In genomic region chr16:68358951-68359350, GRCh38 we compare ENCODE assay signal across 1 cellular context.
A peak's percentile ranks its signal among the peaks of the same experiment; 100 is the strongest.
TF ChIP-seq lines count a peak whose summit lies in the region.

No MANE protein-coding gene starts in this region.

TF ChIP-seq in HepG2, 621 proteins besides CTCF, POLR2A, EP300 and RAD21:
- TF ChIP-seq KAT2B (IDR thresholded peaks at IDR 0.05; ENCODE audit: borderline replicate concordance, low read depth, low read length) (no peak), AGO2 (optimal IDR thresholded peaks at IDR 0.05; ENCODE audit: low read depth, low read length) (peak; percentile 74), ISL2 (CRISPR knock-in tag; IDR thresholded peaks at IDR 0.05) (no peak), HNRNPL (IDR thresholded peaks at IDR 0.05; ENCODE audit: low read depth, low read length) (0 out of 2 replicates have a peak, but pooled peaks have one; percentile 14), ZNF33A (CRISPR knock-in tag; IDR thresholded peaks at IDR 0.05; ENCODE audit: borderline replicate concordance) (no peak), ERF (CRISPR knock-in tag; IDR thresholded peaks at IDR 0.05) (no peak), SMAD1 (CRISPR knock-in tag; IDR thresholded peaks at IDR 0.05; ENCODE audit: borderline replicate concordance, low read depth) (no peak), ZNF646 (CRISPR knock-in tag; IDR thresholded peaks at IDR 0.05) (no peak), ZNF468 (CRISPR knock-in tag; IDR thresholded peaks at IDR 0.05) (no peak), ZNF264 (CRISPR knock-in tag; IDR thresholded peaks at IDR 0.05) (no peak), SKIL (CRISPR knock-in tag; IDR thresholded peaks at IDR 0.05; ENCODE audit: borderline replicate concordance) (no peak), PCBP1 (IDR thresholded peaks at IDR 0.05; ENCODE audit: borderline replicate concordance, low read depth, low read length) (no peak), POLR2G (IDR thresholded peaks at IDR 0.05; ENCODE audit: low read depth, low read length) (no peak)
- TF ChIP-seq, protein P1, sequence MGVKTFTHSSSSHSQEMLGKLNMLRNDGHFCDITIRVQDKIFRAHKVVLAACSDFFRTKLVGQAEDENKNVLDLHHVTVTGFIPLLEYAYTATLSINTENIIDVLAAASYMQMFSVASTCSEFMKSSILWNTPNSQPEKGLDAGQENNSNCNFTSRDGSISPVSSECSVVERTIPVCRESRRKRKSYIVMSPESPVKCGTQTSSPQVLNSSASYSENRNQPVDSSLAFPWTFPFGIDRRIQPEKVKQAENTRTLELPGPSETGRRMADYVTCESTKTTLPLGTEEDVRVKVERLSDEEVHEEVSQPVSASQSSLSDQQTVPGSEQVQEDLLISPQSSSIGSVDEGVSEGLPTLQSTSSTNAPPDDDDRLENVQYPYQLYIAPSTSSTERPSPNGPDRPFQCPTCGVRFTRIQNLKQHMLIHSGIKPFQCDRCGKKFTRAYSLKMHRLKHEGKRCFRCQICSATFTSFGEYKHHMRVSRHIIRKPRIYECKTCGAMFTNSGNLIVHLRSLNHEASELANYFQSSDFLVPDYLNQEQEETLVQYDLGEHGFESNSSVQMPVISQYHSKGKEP (CRISPR knock-in tag; IDR thresholded peaks at IDR 0.05) = no peak
- TF ChIP-seq, protein P2, sequence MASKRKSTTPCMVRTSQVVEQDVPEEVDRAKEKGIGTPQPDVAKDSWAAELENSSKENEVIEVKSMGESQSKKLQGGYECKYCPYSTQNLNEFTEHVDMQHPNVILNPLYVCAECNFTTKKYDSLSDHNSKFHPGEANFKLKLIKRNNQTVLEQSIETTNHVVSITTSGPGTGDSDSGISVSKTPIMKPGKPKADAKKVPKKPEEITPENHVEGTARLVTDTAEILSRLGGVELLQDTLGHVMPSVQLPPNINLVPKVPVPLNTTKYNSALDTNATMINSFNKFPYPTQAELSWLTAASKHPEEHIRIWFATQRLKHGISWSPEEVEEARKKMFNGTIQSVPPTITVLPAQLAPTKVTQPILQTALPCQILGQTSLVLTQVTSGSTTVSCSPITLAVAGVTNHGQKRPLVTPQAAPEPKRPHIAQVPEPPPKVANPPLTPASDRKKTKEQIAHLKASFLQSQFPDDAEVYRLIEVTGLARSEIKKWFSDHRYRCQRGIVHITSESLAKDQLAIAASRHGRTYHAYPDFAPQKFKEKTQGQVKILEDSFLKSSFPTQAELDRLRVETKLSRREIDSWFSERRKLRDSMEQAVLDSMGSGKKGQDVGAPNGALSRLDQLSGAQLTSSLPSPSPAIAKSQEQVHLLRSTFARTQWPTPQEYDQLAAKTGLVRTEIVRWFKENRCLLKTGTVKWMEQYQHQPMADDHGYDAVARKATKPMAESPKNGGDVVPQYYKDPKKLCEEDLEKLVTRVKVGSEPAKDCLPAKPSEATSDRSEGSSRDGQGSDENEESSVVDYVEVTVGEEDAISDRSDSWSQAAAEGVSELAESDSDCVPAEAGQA (IDR thresholded peaks at IDR 0.05; ENCODE audit: low read depth) = no peak
- TF ChIP-seq, protein P2 (CRISPR knock-in tag; IDR thresholded peaks at IDR 0.05; ENCODE audit: borderline replicate concordance) = no peak
- TF ChIP-seq, protein P3, sequence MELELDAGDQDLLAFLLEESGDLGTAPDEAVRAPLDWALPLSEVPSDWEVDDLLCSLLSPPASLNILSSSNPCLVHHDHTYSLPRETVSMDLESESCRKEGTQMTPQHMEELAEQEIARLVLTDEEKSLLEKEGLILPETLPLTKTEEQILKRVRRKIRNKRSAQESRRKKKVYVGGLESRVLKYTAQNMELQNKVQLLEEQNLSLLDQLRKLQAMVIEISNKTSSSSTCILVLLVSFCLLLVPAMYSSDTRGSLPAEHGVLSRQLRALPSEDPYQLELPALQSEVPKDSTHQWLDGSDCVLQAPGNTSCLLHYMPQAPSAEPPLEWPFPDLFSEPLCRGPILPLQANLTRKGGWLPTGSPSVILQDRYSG (CRISPR knock-in tag; IDR thresholded peaks at IDR 0.05) = no peak
- TF ChIP-seq, protein P4, sequence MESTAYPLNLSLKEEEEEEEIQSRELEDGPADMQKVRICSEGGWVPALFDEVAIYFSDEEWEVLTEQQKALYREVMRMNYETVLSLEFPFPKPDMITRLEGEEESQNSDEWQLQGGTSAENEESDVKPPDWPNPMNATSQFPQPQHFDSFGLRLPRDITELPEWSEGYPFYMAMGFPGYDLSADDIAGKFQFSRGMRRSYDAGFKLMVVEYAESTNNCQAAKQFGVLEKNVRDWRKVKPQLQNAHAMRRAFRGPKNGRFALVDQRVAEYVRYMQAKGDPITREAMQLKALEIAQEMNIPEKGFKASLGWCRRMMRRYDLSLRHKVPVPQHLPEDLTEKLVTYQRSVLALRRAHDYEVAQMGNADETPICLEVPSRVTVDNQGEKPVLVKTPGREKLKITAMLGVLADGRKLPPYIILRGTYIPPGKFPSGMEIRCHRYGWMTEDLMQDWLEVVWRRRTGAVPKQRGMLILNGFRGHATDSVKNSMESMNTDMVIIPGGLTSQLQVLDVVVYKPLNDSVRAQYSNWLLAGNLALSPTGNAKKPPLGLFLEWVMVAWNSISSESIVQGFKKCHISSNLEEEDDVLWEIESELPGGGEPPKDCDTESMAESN (CRISPR knock-in tag; conservative IDR thresholded peaks at IDR 0.05) = no peak
TF ChIP-seq in HepG2: peak in this region for 2.
